In the genomic region with DNA sequence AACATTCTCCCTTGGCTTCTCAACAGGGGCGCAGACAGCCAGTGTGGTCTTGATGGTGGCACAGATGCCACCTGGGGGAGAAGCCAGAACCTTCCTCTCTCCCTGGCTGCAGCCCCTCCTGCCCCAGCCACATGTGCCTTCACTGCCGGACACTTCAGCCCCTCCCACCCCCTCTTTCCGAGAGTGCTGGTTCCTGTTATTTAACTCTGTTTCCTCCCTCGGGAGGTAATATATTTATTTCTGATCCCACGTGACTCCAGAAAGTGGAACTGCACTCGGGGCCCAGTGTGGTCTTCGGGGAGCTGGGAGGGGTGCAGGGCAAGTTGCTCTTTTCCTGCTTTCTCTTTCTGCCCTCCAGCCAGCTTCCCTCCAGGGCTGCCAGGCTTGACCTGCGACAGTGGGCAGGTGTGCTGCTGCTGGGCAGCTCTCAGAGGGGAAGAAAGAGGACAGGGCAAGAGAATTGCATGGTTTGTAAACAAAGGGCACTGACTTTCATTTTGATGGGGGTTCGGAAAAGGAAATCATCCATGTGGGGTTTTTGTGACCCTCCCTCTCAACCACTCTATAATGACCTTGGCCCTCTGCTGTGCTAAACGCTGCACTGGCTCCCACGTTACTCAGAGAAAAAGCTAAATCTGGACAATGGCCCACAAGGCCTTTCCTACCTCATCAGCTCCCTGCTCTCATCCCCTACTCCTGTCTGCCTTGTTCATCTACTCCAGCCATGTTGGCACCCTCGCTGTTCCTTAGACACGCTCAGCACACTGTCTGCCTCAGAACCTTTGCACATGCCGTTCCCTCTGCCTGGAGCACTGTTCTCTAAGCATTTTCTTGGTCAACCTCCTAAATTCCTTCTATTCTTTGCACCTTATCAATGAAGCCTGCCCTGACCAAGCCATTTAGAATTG, we compare ENCODE assay signal across 9 cellular contexts. TPM values are rescaled to one million over a fixed set of nuclear protein-coding genes. Genes with fewer than 3 reads are reported as not detected.
DNase-seq lines count a peak whose midpoint lies in the region; ATAC-seq and TF ChIP-seq lines count a peak whose summit lies in the region.
"Had no signal": no experiment of that assay in that cellular context is flagged by ENCODE, and none has a peak within 500 bp of the region (broad histone marks: within the 10 kb centered on the region; RNA-seq: fewer than 3 reads in every experiment).

No MANE protein-coding gene starts in this region.

- no peak overlapping the region for H3K4me2 ChIP-seq in osteoblast (ENCODE audit: insufficient read depth, low read length)

- TF ChIP-seq CTCF in osteoblast (IDR thresholded peaks at IDR 0.05; ENCODE audit: extremely low read depth, low read depth, low read length): no peak

- no peaks in the 10 kb centered on the region for H3K36me3 Mint-ChIP-seq in activated naive CD8-positive, alpha-beta T cell treated with anti-CD3 and anti-CD28 coated beads for 36 hours

- no peaks in the 10 kb centered on the region for H4K20me1 ChIP-seq in osteoblast (ENCODE audit: insufficient read depth, low read length)

- peaks cover 54% of the 10 kb centered on the region for H3K27me3 Mint-ChIP-seq in activated naive CD8-positive, alpha-beta T cell treated with anti-CD3 and anti-CD28 coated beads for 36 hours

- H3K79me2 ChIP-seq in osteoblast (ENCODE audit: insufficient read depth, low read length): no peaks in the 10 kb centered on the region

- no peak overlapping the region for H3K4me3 ChIP-seq in osteoblast (ENCODE audit: insufficient read depth, low read length)

- no peak overlapping the region for H2AFZ ChIP-seq in osteoblast (ENCODE audit: low read length)

- ATAC-seq in GM18909 (IDR thresholded peaks at IDR 0.05; ENCODE audit: poor library complexity, unreplicated experiment) (peak; percentile 55), HG03064 (IDR thresholded peaks at IDR 0.05; ENCODE audit: low read depth, unreplicated experiment) (peak; percentile 38)
- ATAC-seq: Panc1 had no signal

- no peaks in the 10 kb centered on the region for H3K27me3 ChIP-seq in osteoblast (ENCODE audit: insufficient read depth, low read length)

- no peaks in the 10 kb centered on the region for H3K9me3 Mint-ChIP-seq in activated naive CD8-positive, alpha-beta T cell treated with anti-CD3 and anti-CD28 coated beads for 36 hours

- DNase-seq in activated naive CD8-positive, alpha-beta T cell treated with anti-CD3 and anti-CD28 coated beads for 36 hours: no peak
- DNase-seq in osteoblast (ENCODE audit: insufficient read length, low spot score, missing footprints) (peak; percentile 36), NCI-H524 (lab: John Stamatoyannopoulos, UW) (no peak), SK-N-DZ (ENCODE audit: low spot score) (no peak)
- DNase-seq in stimulated activated CD4-positive, alpha-beta T cell treated with anti-CD3 and anti-CD28 coated beads, Interleukin-1b, Interleukin-23, amount 100 ng/mL, for 48 hours: no peak
- DNase-seq in stimulated activated CD4-positive, alpha-beta T cell treated with anti-CD3 and anti-CD28 coated beads, Interleukin-2, amount 100 ng/mL, for 48 hours: no peak

- H3K27ac ChIP-seq in osteoblast (ENCODE audit: low read depth, low read length): no peak overlapping the region

- H3K9me3 ChIP-seq in osteoblast (ENCODE audit: low read depth, low read length): no peaks in the 10 kb centered on the region

- H3K4me1 Mint-ChIP-seq in activated naive CD8-positive, alpha-beta T cell treated with anti-CD3 and anti-CD28 coated beads for 36 hours: peaks cover 32% of the 10 kb centered on the region

- H3K27ac Mint-ChIP-seq in activated naive CD8-positive, alpha-beta T cell treated with anti-CD3 and anti-CD28 coated beads for 36 hours: peak overlapping the region; percentile 55

- no peak overlapping the region for H3K4me3 Mint-ChIP-seq in activated naive CD8-positive, alpha-beta T cell treated with anti-CD3 and anti-CD28 coated beads for 36 hours

- H3K36me3 ChIP-seq in osteoblast (ENCODE audit: insufficient read depth, low read length): no peaks in the 10 kb centered on the region

- H3K4me1 ChIP-seq in osteoblast (ENCODE audit: insufficient read depth, low read length): peaks cover 19% of the 10 kb centered on the region

RNA-seq across cellular contexts. Expression of a gene that starts 8.2 kb away (rescaled TPM):
- 1 to 10 TPM; 1.4 to 1.5 TPM for total RNA-seq in activated naive CD8-positive, alpha-beta T cell treated with anti-CD3 and anti-CD28 coated beads for 36 hours
- total RNA-seq in osteoblast: 2.5 and 2.7 TPM in 2 replicates
- polyA plus RNA-seq in SK-N-DZ (2014; cell fraction: cytosol; rRNA removed): 0.46 TPM in 1 of 2 replicates, not detected in the other
- polyA plus RNA-seq in SK-N-DZ (2014; cell fraction: nucleus; rRNA removed): 0.24 and 0.27 TPM in 2 replicates

RNA-seq across cellular contexts. Expression of a gene that starts 50.2 kb away (rescaled TPM):
- not detected for total RNA-seq in activated naive CD8-positive, alpha-beta T cell treated with anti-CD3 and anti-CD28 coated beads for 36 hours
- total RNA-seq in osteoblast: under 0.01 TPM in 1 of 2 replicates, not detected in the other
- polyA plus RNA-seq in SK-N-DZ (2014; cell fraction: cytosol; rRNA removed): 4.6 and 7.7 TPM in 2 replicates
- 3.8 and 4.4 TPM in 2 replicates for polyA plus RNA-seq in SK-N-DZ (2014; cell fraction: nucleus; rRNA removed)
